ENCODE assay signal across 16 cellular contexts in the genomic region with DNA sequence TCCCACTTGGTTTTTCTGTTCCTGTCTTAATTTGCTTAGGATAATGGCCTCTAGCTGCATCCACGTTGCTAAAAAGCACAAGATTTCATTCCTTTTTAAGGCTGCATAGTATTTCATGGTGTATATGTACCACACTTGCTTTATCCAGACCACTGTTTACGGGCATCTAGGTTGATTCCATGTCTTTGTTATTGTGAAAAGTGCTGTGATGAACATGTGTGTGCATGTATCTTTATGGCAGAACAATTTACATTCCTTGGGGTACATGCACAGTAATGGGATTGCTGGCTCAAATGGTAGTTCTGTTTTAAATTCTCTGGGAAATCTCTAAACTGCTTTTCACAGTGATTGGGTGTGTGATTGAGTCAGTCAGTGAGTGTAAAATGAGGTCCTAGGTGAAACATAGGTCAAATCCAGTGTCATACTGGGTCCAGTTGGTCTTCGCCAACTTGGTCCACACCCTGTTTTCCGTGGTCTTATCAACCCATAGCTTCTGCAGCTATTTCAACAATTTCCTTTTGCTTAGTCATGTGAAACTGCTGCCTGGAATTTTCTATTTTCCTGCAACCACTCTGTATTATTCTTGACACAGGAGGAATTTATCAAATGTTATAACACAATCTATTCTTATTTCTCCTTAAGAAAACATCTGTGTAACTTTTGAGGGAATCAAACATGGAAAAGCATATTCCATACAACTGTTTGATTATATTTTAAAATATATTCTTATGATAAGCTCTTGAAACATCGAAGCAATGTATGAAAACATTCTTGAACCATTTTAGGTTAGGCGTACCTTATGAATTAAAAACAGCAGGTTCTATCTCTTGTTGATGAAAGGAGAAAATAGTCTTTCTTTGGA.
DNase-seq lines count a peak whose midpoint lies in the region; TF ChIP-seq lines count a peak whose summit lies in the region.
"Had no signal": no experiment of that assay in that cellular context is flagged by ENCODE, and none has a peak within 500 bp of the region (broad histone marks: within the 10 kb centered on the region; RNA-seq: fewer than 3 reads in every experiment).

No MANE protein-coding gene starts in this region.

- peak overlapping the region in 6 of 11 experiments; percentile 8 to 75 (median 21); a peak in 7 of 22 replicates for H3K4me2 ChIP-seq in BLaER1 treated with 17β-estradiol and CSF1 and Interleukin-3, amounts not matched to agents 10 nM and 100 nM
- H3K4me2 ChIP-seq: hepatocyte had no signal

- no peaks in the 10 kb centered on the region for H3K27me3 Mint-ChIP-seq in mesothelial cell of epicardium (ENCODE audit: low read depth)
- H3K27me3 Mint-ChIP-seq: B cell had no signal

- peak overlapping the region; percentile 52 for H3K27ac Mint-ChIP-seq in mesothelial cell of epicardium
- H3K27ac Mint-ChIP-seq: B cell had no signal

- no peak overlapping the region for H3K4me3 Mint-ChIP-seq in mesothelial cell of epicardium
- H3K4me3 Mint-ChIP-seq: activated T-cell treated with anti-CD3 and anti-CD28 coated beads, Interleukin-2, amount 50 U/mL, for 4 hours; B cell had no signal

- no peak overlapping the region for H3K27ac ChIP-seq in BLaER1 treated with 17β-estradiol and CSF1 and Interleukin-3, amounts not matched to agents 10 nM and 100 nM
- no peak overlapping the region for H3K27ac ChIP-seq in suprapubic skin
- H3K27ac ChIP-seq in SJCRH30: no peak overlapping the region
- H3K27ac ChIP-seq: hepatocyte, parathyroid adenoma had no signal

- H3K9me3 Mint-ChIP-seq in mesothelial cell of epicardium: peaks cover 9% of the 10 kb centered on the region
- H3K9me3 Mint-ChIP-seq: activated T-cell treated with anti-CD3 and anti-CD28 coated beads, Interleukin-2, amount 50 U/mL, for 4 hours had no signal

- no peaks in the 10 kb centered on the region for H3K4me1 Mint-ChIP-seq in mesothelial cell of epicardium
- H3K4me1 Mint-ChIP-seq: B cell had no signal

- no peak overlapping the region for H3K4me3 ChIP-seq in BLaER1 treated with 17β-estradiol and CSF1 and Interleukin-3, amounts not matched to agents 10 nM and 100 nM
- H3K4me3 ChIP-seq in suprapubic skin: no peak overlapping the region
- H3K4me3 ChIP-seq in SJCRH30: no peak overlapping the region
- H3K4me3 ChIP-seq: hepatocyte had no signal

- peaks cover 7 to 26% (median 19%) of the 10 kb centered on the region in 11 experiments; a peak in 21 of 22 replicates for H3K9me3 ChIP-seq in BLaER1 treated with 17β-estradiol and CSF1 and Interleukin-3, amounts not matched to agents 10 nM and 100 nM (replicated peaks in 1 of 11)
- no peaks in the 10 kb centered on the region for H3K9me3 ChIP-seq in suprapubic skin
- H3K9me3 ChIP-seq in SJCRH30 (replicated peaks): no peaks in the 10 kb centered on the region; the same call in 1 of the 2 replicates

- TF ChIP-seq POLR2A in suprapubic skin (IDR thresholded peaks at IDR 0.05): no peak

- no peak for TF ChIP-seq CTCF in mesothelial cell of epicardium (IDR thresholded peaks at IDR 0.05; ENCODE audit: unreplicated experiment)
- TF ChIP-seq CTCF in suprapubic skin (IDR thresholded peaks at IDR 0.05): no peak

- H3K4me1 ChIP-seq in BLaER1 treated with 17β-estradiol and CSF1 and Interleukin-3, amounts not matched to agents 10 nM and 100 nM: peaks cover 4 to 43% (median 26%) of the 10 kb centered on the region in 10 experiments; a peak in 18 of 20 replicates
- H3K4me1 ChIP-seq in suprapubic skin: no peaks in the 10 kb centered on the region
- H3K4me1 ChIP-seq in SJCRH30: peaks cover 41% of the 10 kb centered on the region

- no peaks in the 10 kb centered on the region for H3K36me3 ChIP-seq in BLaER1 treated with 17β-estradiol and CSF1 and Interleukin-3, amounts not matched to agents 10 nM and 100 nM
- H3K36me3 ChIP-seq in suprapubic skin (no peaks in the 10 kb centered on the region), SJCRH30 (no peaks in the 10 kb centered on the region)

- H3K9ac ChIP-seq in BLaER1 treated with 17β-estradiol and CSF1 and Interleukin-3, amounts not matched to agents 10 nM and 100 nM: no peak overlapping the region
- H3K9ac ChIP-seq: parathyroid adenoma had no signal

- peaks cover 0 to 5% (median 0%) of the 10 kb centered on the region in 11 experiments; a peak in 1 of 22 replicates for H3K27me3 ChIP-seq in BLaER1 treated with 17β-estradiol and CSF1 and Interleukin-3, amounts not matched to agents 10 nM and 100 nM
- H3K27me3 ChIP-seq in suprapubic skin (no peaks in the 10 kb centered on the region), SJCRH30 (no peaks in the 10 kb centered on the region)
- H3K27me3 ChIP-seq: hepatocyte had no signal

- WGBS in suprapubic skin: 71% methylated on average over 6 of the region's 6 CpGs

- DNase-seq in OCI-M1 (lab: John Stamatoyannopoulos, UW) (peak; percentile 88), dedifferentiated amniotic fluid mesenchymal stem cell (ENCODE audit: extremely low spot score) (peak; percentile 43), mesothelial cell of epicardium (ENCODE audit: low spot score in 2 of 2, unreplicated experiment in 2 of 2) (no peak), hippocampal formation (lab: John Stamatoyannopoulos, UW) (no peak), HT-29 (ENCODE audit: low spot score) (no peak), suprapubic skin (ENCODE audit: low spot score in 2 of 2) (no peak), SJCRH30 (no peak)
- DNase-seq: activated CD4-positive, CD25-positive, alpha-beta regulatory T cell; activated T-cell treated with anti-CD3 and anti-CD28 coated beads, Interleukin-2, amount 50 U/mL, for 4 hours; KG1; NCI-H2029 treated with DMSO at 0.1 percent for 48 hours; NK-92 treated with Interleukin-12 subunit alpha and Interleukin-12 subunit beta, amount 100 ng/mL, for 24 hours had no signal

- no peak for TF ChIP-seq EP300 in suprapubic skin (IDR thresholded peaks at IDR 0.05)

- peaks cover 2% of the 10 kb centered on the region for H3K36me3 Mint-ChIP-seq in mesothelial cell of epicardium

- H4K20me1 ChIP-seq in BLaER1 treated with 17β-estradiol and CSF1 and Interleukin-3, amounts not matched to agents 10 nM and 100 nM: no peaks in the 10 kb centered on the region

Comparison
In these comparisons a context has a peak if more than half of its experiments do, and no peak if none do; other contexts are left out.
1. DNase-seq: peak in OCI-M1 (single experiment) and dedifferentiated amniotic fluid mesenchymal stem cell (single experiment); none in mesothelial cell of epicardium (0 of 2), hippocampal formation (0 of 2), HT-29 (single experiment), suprapubic skin (0 of 2) and SJCRH30 (0 of 2).